In genomic region chr16:67685388-67686112, GRCh38 we compare ENCODE assay signal across 14 cellular contexts. TPM values are rescaled to one million over a fixed set of nuclear protein-coding genes. Genes with fewer than 3 reads are reported as not detected.
DNase-seq lines count a peak whose midpoint lies in the region; ATAC-seq, FAIRE-seq and TF ChIP-seq lines count a peak whose summit lies in the region.
"Had no signal": no experiment of that assay in that cellular context is flagged by ENCODE, and none has a peak within 500 bp of the region (broad histone marks: within the 10 kb centered on the region; RNA-seq: fewer than 3 reads in every experiment).

No MANE protein-coding gene starts in this region.

- TF ChIP-seq RAD21 in GM12878 (IDR thresholded peaks at IDR 0.05; ENCODE audit: insufficient read depth, low read depth, low read length): no peak

- H3K9me3 ChIP-seq in CD4-positive, CD25-positive, alpha-beta regulatory T cell (ENCODE audit: control insufficient read depth in 2 of 2, low read length in 2 of 2): no peaks in the 10 kb centered on the region
- H3K9me3 ChIP-seq in GM12878 (replicated peaks; ENCODE audit: control insufficient read depth, insufficient read depth, low read length): no peaks in the 10 kb centered on the region
- H3K9me3 ChIP-seq in neutrophil: no peaks in the 10 kb centered on the region

- TF ChIP-seq EP300 in GM12878 (IDR thresholded peaks at IDR 0.05; ENCODE audit: borderline replicate concordance in 1 of 2, control insufficient read depth in 1 of 2, low read depth in 2 of 2, low read length in 2 of 2): no peak

- H3K79me2 ChIP-seq in GM12878 (ENCODE audit: control insufficient read depth, insufficient read depth, low read length): no peaks in the 10 kb centered on the region

- WGBS in GM12878 (ENCODE audit: insufficient coverage, insufficient replicate concordance, low lambda C conversion rate, missing lambda C conversion rate): 40% methylated on average over 17 of the region's 17 CpGs

- peak overlapping the region; percentile 35; the same call in 1 of the 2 replicates for H2AFZ ChIP-seq in GM12878 (ENCODE audit: control insufficient read depth, low read depth, low read length)

- TF ChIP-seq POLR2A in GM12878 (IDR thresholded peaks at IDR 0.05; ENCODE audit: low read depth, low read length): no peak

- no peaks in the 10 kb centered on the region for H3K4me1 ChIP-seq in CD4-positive, CD25-positive, alpha-beta regulatory T cell (ENCODE audit: control insufficient read depth, insufficient read depth, low read length, poor library complexity, severe bottlenecking)
- H3K4me1 ChIP-seq in GM12878 (ENCODE audit: control insufficient read depth, insufficient read depth, low read length) (peaks cover 5% of the 10 kb centered on the region), neutrophil (ENCODE audit: control insufficient read depth in 1 of 2, insufficient read depth in 1 of 2, low read depth in 1 of 2, low read length in 1 of 2) (peaks cover 78 to 80% of the 10 kb centered on the region in 2 experiments)

- BruUV-seq in GM12878 (replicated peaks; lab: Mats Ljungman, UMichigan): no TSS peak

- no peaks in the 10 kb centered on the region for H3K27me3 Mint-ChIP-seq in CD4-positive, CD25-positive, alpha-beta regulatory T cell
- H3K27me3 Mint-ChIP-seq: CD8-positive, alpha-beta memory T cell had no signal

- CTCF ChIA-PET in GM12878 (lab: Yijun Ruan, JAX): interaction anchor here (0.9 to 2.0 kb wide), 4 partner anchors 13 to 165 kb away, joined by 3 to 7 read pairs (median 3); partner anchors contain the start of genes C16orf86 and ENKD1

- no peak for DNase-seq in CD4-positive, CD25-positive, alpha-beta regulatory T cell
- DNase-seq in GM18507 (ENCODE audit: extremely low spot score, insufficient read length, low read depth) (no peak), GM12878 (ENCODE audit: low read depth, low spot score) (no peak), NCI-H510A treated with DMSO at 0.1 percent for 48 hours (lab: John Stamatoyannopoulos, UW) (no peak), activated gamma-delta T cell treated with Interleukin-2 at 50 U/mL for 16 hours (no peak)
- DNase-seq in activated CD8-positive, alpha-beta memory T cell treated with anti-CD3 and anti-CD28 coated beads, Interleukin-2, amount 50 U/mL, for 4 hours: no peak
- DNase-seq: CD8-positive, alpha-beta memory T cell; GDM1; MV-4-11; NCI-H2227 treated with DMSO at 0.1 percent for 48 hours had no signal

- no peaks in the 10 kb centered on the region for H4K20me1 ChIP-seq in GM12878 (ENCODE audit: control insufficient read depth, insufficient read depth)

- intact Hi-C loops in GM12878 (cut with micrococcal nuclease; ENCODE audit: unreplicated experiment): no loop called here

- peak overlapping the region; percentile 49 to 89 (median 85) for H3K27ac Mint-ChIP-seq in CD4-positive, CD25-positive, alpha-beta regulatory T cell

- no peaks in the 10 kb centered on the region for H3K9me3 Mint-ChIP-seq in CD4-positive, CD25-positive, alpha-beta regulatory T cell
- H3K9me3 Mint-ChIP-seq: CD8-positive, alpha-beta memory T cell had no signal

- peaks cover 0 to 25% (median 19%) of the 10 kb centered on the region in 4 donors for H3K4me1 Mint-ChIP-seq in CD4-positive, CD25-positive, alpha-beta regulatory T cell

- FAIRE-seq in GM18507 (lab: Jason Lieb, UNC) (peak; percentile 80), GM12878 (lab: Jason Lieb, UNC) (no peak)
- FAIRE-seq: colon had no signal

- no peak overlapping the region; the same call in 1 of the 2 replicates for H3K9ac ChIP-seq in GM12878 (ENCODE audit: control insufficient read depth, insufficient read depth, low read length)

- SMC1A ChIA-PET in GM12878 (lab: Charles Lee; ENCODE audit: uncharacterized antibody, unreplicated experiment): interaction anchor here (0.9 to 1.7 kb wide), 4 partner anchors 12 to 228 kb away, joined by 3 to 6 read pairs (median 3); partner anchors contain the start of gene GFOD2

- peaks cover 12% of the 10 kb centered on the region for H3K36me3 Mint-ChIP-seq in CD4-positive, CD25-positive, alpha-beta regulatory T cell

- POLR2A ChIA-PET in GM12878 (lab: Charles Lee): interaction anchor here (0.6 to 1.4 kb wide), 4 partner anchors 13 to 116 kb away, joined by 3 to 5 read pairs (median 4); no protein-coding TSS in a partner anchor

- H3K4me2 ChIP-seq in GM12878 (ENCODE audit: control insufficient read depth, insufficient read depth): peak overlapping the region; percentile 26; the same call in 1 of the 2 replicates

- no peak for ATAC-seq in CD4-positive, CD25-positive, alpha-beta regulatory T cell (ENCODE audit: low read depth in 2 of 2)
- ATAC-seq in GM12878 (peak; percentile 88), HG02885 (IDR thresholded peaks at IDR 0.05; ENCODE audit: poor library complexity, unreplicated experiment) (no peak)

- peaks cover 8% of the 10 kb centered on the region for H3K36me3 ChIP-seq in CD4-positive, CD25-positive, alpha-beta regulatory T cell (ENCODE audit: control insufficient read depth, insufficient read depth, low read length)
- peaks cover 0 to 8% of the 10 kb centered on the region in 2 experiments; a peak in 3 of 4 replicates for H3K36me3 ChIP-seq in GM12878 (ENCODE audit: control insufficient read depth in 2 of 2, insufficient read depth in 2 of 2, low read length in 1 of 2)
- H3K36me3 ChIP-seq in neutrophil: peaks cover 5% of the 10 kb centered on the region

- TF ChIP-seq CTCF in GM12878 (IDR thresholded peaks at IDR 0.05 in 2 of 3, conservative IDR thresholded peaks at IDR 0.05 in 1 of 3; ENCODE audit: control insufficient read depth in 2 of 3, extremely low read depth in 1 of 3, insufficient read depth in 1 of 3, low read depth in 3 of 3, low read length in 3 of 3) (no peak), neutrophil (IDR thresholded peaks at IDR 0.05) (no peak)

- no peak overlapping the region for H3K4me3 Mint-ChIP-seq in CD4-positive, CD25-positive, alpha-beta regulatory T cell

- in situ Hi-C loops in GM12878 (cut with MboI): no loop called here

- peak overlapping the region; percentile 15 for H3K27ac ChIP-seq in CD4-positive, CD25-positive, alpha-beta regulatory T cell (ENCODE audit: insufficient read depth, low read length, poor library complexity, severe bottlenecking)
- H3K27ac ChIP-seq in GM12878 (ENCODE audit: control insufficient read depth, insufficient read depth): no peak overlapping the region; the same call in 1 of the 2 replicates
- H3K27ac ChIP-seq in neutrophil: peak overlapping the region; percentile 79
- H3K27ac ChIP-seq: SK-N-MC had no signal

- H3K4me3 ChIP-seq in CD4-positive, CD25-positive, alpha-beta regulatory T cell (ENCODE audit: low read depth, low read length): no peak overlapping the region
- H3K4me3 ChIP-seq in GM12878: no peak overlapping the region
- peak overlapping the region; percentile 15 to 18 for H3K4me3 ChIP-seq in neutrophil (ENCODE audit: low read depth in 1 of 2, low read length in 1 of 2)
- H3K4me3 ChIP-seq: SK-N-MC had no signal

- RAD21 ChIA-PET in GM12878 (lab: Charles Lee; ENCODE audit: unreplicated experiment): interaction anchor here (0.7 to 1.2 kb wide), 2 partner anchors 13 to 33 kb away, joined by 5 to 6 read pairs; no protein-coding TSS in a partner anchor

- H3K27me3 ChIP-seq in CD4-positive, CD25-positive, alpha-beta regulatory T cell (ENCODE audit: control insufficient read depth, insufficient read depth, low read length): no peaks in the 10 kb centered on the region
- H3K27me3 ChIP-seq in GM12878 (replicated peaks in 1 of 2; ENCODE audit: control insufficient read depth in 2 of 2, insufficient read depth in 2 of 2, low read length in 1 of 2): no peaks in the 10 kb centered on the region
- no peaks in the 10 kb centered on the region for H3K27me3 ChIP-seq in neutrophil

RNA-seq across cellular contexts. Expression of gene C16orf86, which starts 18.9 kb away (rescaled TPM):
- total RNA-seq in CD4-positive, CD25-positive, alpha-beta regulatory T cell: 3.2 TPM
- 1 to 10 TPM; 3.9 to 6.8 (median 6.0) TPM for polyA plus RNA-seq in CD4-positive, CD25-positive, alpha-beta regulatory T cell
- 2.9 and 3.3 TPM in 2 replicates for total RNA-seq in GM12878 (2013; cell fraction: nucleolus; rRNA removed)
- 1.7 and 3.3 TPM in 2 replicates for total RNA-seq in GM12878 (2014; rRNA removed)
- 0.55 and 0.89 TPM in 2 replicates for total RNA-seq in GM12878 (2014; rRNA removed; fragmentation: Illumina TruSeq; extraction: Trizol)
- total RNA-seq in GM12878 (2021): 2.7 and 3.0 TPM in 2 replicates
- 0.49 TPM for polyA plus RNA-seq in GM12878 (2011; ENCODE audit: low read depth)
- 0.53 and 1.2 TPM in 2 replicates for polyA plus RNA-seq in GM12878 (2011; rRNA removed)
- polyA plus RNA-seq in GM12878 (2011; cell fraction: cytosol; rRNA removed): 1.5 and 2.6 TPM in 2 replicates
- polyA plus RNA-seq in GM12878 (2011; cell fraction: nucleus; rRNA removed): 6.1 and 6.6 TPM in 2 replicates
- 2.5 and 2.8 TPM in 2 replicates for polyA plus RNA-seq in GM12878 (2012)
- 0.51 TPM in 1 of 2 replicates, not detected in the other for polyA plus RNA-seq in GM12878 (2014; fragmentation: Illumina TruSeq; extraction: Trizol)
- under 1 TPM; 0.11 to 0.18 TPM for polyA plus RNA-seq in GM12878 (2014; fragmentation: Nextera tagmentation; extraction: Ambion mirVana)
- 2.3 and 2.4 TPM in 2 replicates for polyA plus RNA-seq in GM12878 (2014; rRNA removed)
- 1 to 10 TPM; 2.0 to 3.2 TPM for polyA plus RNA-seq in GM12878 (2016; fragmentation: Nextera tagmentation; extraction: Ambion mirVana)
- 0.88 TPM in 1 of 2 replicates, not detected in the other for polyA minus RNA-seq in GM12878 (2011; rRNA and poly(A)+ RNA removed)
- not detected in 2 replicates for polyA minus RNA-seq in GM12878 (2011; cell fraction: cytosol; rRNA and poly(A)+ RNA removed)
- 0.85 and 1.1 TPM in 2 replicates for polyA minus RNA-seq in GM12878 (2011; cell fraction: nucleus; rRNA and poly(A)+ RNA removed)

RNA-seq across cellular contexts. Expression of gene ENKD1, which starts 19.0 kb away (rescaled TPM):
- 2.4 TPM for total RNA-seq in CD4-positive, CD25-positive, alpha-beta regulatory T cell
- 1 to 10 TPM in 3 of 4 donors, under 1 TPM in 1; 0.65 to 2.9 (median 1.5) TPM for polyA plus RNA-seq in CD4-positive, CD25-positive, alpha-beta regulatory T cell
- 6.3 and 8.3 TPM in 2 replicates for total RNA-seq in GM12878 (2013; cell fraction: nucleolus; rRNA removed)
- total RNA-seq in GM12878 (2014; rRNA removed) (7.7 and 9.1 TPM in 2 replicates), GM12878 (2014; rRNA removed; fragmentation: Illumina TruSeq; extraction: Trizol) (2.5 TPM in 2 replicates), GM12878 (2021) (7.2 and 8.1 TPM in 2 replicates)
- polyA plus RNA-seq in GM12878 (2011; ENCODE audit: low read depth): 0.60 TPM
- polyA plus RNA-seq in GM12878 (2011; rRNA removed) (2.8 and 5.2 TPM in 2 replicates), GM12878 (2014; fragmentation: Illumina TruSeq; extraction: Trizol) (0.30 and 0.97 TPM in 2 replicates), GM12878 (2014; fragmentation: Nextera tagmentation; extraction: Ambion mirVana) (1 to 10 TPM in 1 of 2 experiments, under 1 TPM in 1; 0.19 to 1.1 TPM), GM12878 (2014; rRNA removed) (6.8 and 11.4 TPM in 2 replicates), GM12878 (2016; fragmentation: Nextera tagmentation; extraction: Ambion mirVana) (1 to 10 TPM; 2.1 to 3.1 TPM)
- polyA plus RNA-seq in GM12878 (2011; cell fraction: cytosol; rRNA removed): 5.4 and 9.3 TPM in 2 replicates
- polyA plus RNA-seq in GM12878 (2011; cell fraction: nucleus; rRNA removed): 27.3 and 32.8 TPM in 2 replicates
- 5.5 and 6.9 TPM in 2 replicates for polyA plus RNA-seq in GM12878 (2012)
- 3.1 and 3.5 TPM in 2 replicates for polyA minus RNA-seq in GM12878 (2011; rRNA and poly(A)+ RNA removed)
- polyA minus RNA-seq in GM12878 (2011; cell fraction: cytosol; rRNA and poly(A)+ RNA removed): 2.0 and 3.7 TPM in 2 replicates
- polyA minus RNA-seq in GM12878 (2011; cell fraction: nucleus; rRNA and poly(A)+ RNA removed): 1.8 and 4.6 TPM in 2 replicates

RNA-seq across cellular contexts. Expression of gene PARD6A, which starts 24.8 kb away (rescaled TPM):
- total RNA-seq in CD4-positive, CD25-positive, alpha-beta regulatory T cell: 6.2 TPM
- 10 to 100 TPM; 14.4 to 19.9 (median 18.2) TPM for polyA plus RNA-seq in CD4-positive, CD25-positive, alpha-beta regulatory T cell
- not detected in 2 replicates for total RNA-seq in GM12878 (2013; cell fraction: nucleolus; rRNA removed)
- total RNA-seq in GM12878 (2014; rRNA removed): 8.0 and 9.1 TPM in 2 replicates
- total RNA-seq in GM12878 (2014; rRNA removed; fragmentation: Illumina TruSeq; extraction: Trizol): 3.0 and 3.4 TPM in 2 replicates
- total RNA-seq in GM12878 (2021): 6.2 and 7.5 TPM in 2 replicates
- 0.98 TPM for polyA plus RNA-seq in GM12878 (2011; ENCODE audit: low read depth)
- 0.92 and 1.9 TPM in 2 replicates for polyA plus RNA-seq in GM12878 (2011; rRNA removed)
- polyA plus RNA-seq in GM12878 (2011; cell fraction: cytosol; rRNA removed): 3.5 and 6.3 TPM in 2 replicates
- 3.4 and 3.7 TPM in 2 replicates for polyA plus RNA-seq in GM12878 (2011; cell fraction: nucleus; rRNA removed)
- polyA plus RNA-seq in GM12878 (2012): 3.4 and 3.7 TPM in 2 replicates
- polyA plus RNA-seq in GM12878 (2014; fragmentation: Illumina TruSeq; extraction: Trizol): 0.27 and 1.7 TPM in 2 replicates
- under 1 TPM; 0.42 to 0.62 TPM for polyA plus RNA-seq in GM12878 (2014; fragmentation: Nextera tagmentation; extraction: Ambion mirVana)
- 7.1 and 9.8 TPM in 2 replicates for polyA plus RNA-seq in GM12878 (2014; rRNA removed)
- 10 to 100 TPM in 1 of 2 experiments, 1 to 10 TPM in 1; 5.7 to 10.1 TPM for polyA plus RNA-seq in GM12878 (2016; fragmentation: Nextera tagmentation; extraction: Ambion mirVana)
- polyA minus RNA-seq in GM12878 (2011; rRNA and poly(A)+ RNA removed): 0.95 and 1.4 TPM in 2 replicates
- 1.5 and 1.9 TPM in 2 replicates for polyA minus RNA-seq in GM12878 (2011; cell fraction: cytosol; rRNA and poly(A)+ RNA removed)
- polyA minus RNA-seq in GM12878 (2011; cell fraction: nucleus; rRNA and poly(A)+ RNA removed): 1.5 and 2.2 TPM in 2 replicates

RNA-seq across cellular contexts. Expression of gene ACD, which starts 25.5 kb away (rescaled TPM):
- 28.7 TPM for total RNA-seq in CD4-positive, CD25-positive, alpha-beta regulatory T cell
- 10 to 100 TPM; 29.5 to 36.7 (median 32.5) TPM for polyA plus RNA-seq in CD4-positive, CD25-positive, alpha-beta regulatory T cell
- 20.1 and 22.8 TPM in 2 replicates for total RNA-seq in GM12878 (2013; cell fraction: nucleolus; rRNA removed)
- 26.3 and 36.1 TPM in 2 replicates for total RNA-seq in GM12878 (2014; rRNA removed)
- 9.8 and 10.0 TPM in 2 replicates for total RNA-seq in GM12878 (2014; rRNA removed; fragmentation: Illumina TruSeq; extraction: Trizol)
- total RNA-seq in GM12878 (2021): 32.4 and 32.9 TPM in 2 replicates
- 11.7 TPM for polyA plus RNA-seq in GM12878 (2011; ENCODE audit: low read depth)
- 5.6 and 15.6 TPM in 2 replicates for polyA plus RNA-seq in GM12878 (2011; rRNA removed)
- 18.1 and 22.2 TPM in 2 replicates for polyA plus RNA-seq in GM12878 (2011; cell fraction: cytosol; rRNA removed)
- polyA plus RNA-seq in GM12878 (2011; cell fraction: nucleus; rRNA removed): 67.6 and 72.5 TPM in 2 replicates
- 26.0 and 29.8 TPM in 2 replicates for polyA plus RNA-seq in GM12878 (2012)
- polyA plus RNA-seq in GM12878 (2014; fragmentation: Illumina TruSeq; extraction: Trizol): 2.8 and 11.3 TPM in 2 replicates
- 1 to 10 TPM; 2.9 to 9.7 TPM for polyA plus RNA-seq in GM12878 (2014; fragmentation: Nextera tagmentation; extraction: Ambion mirVana)
- polyA plus RNA-seq in GM12878 (2014; rRNA removed): 32.2 and 35.6 TPM in 2 replicates
- 10 to 100 TPM; 45.0 to 46.7 TPM for polyA plus RNA-seq in GM12878 (2016; fragmentation: Nextera tagmentation; extraction: Ambion mirVana)
- 7.0 and 15.8 TPM in 2 replicates for polyA minus RNA-seq in GM12878 (2011; rRNA and poly(A)+ RNA removed)
- polyA minus RNA-seq in GM12878 (2011; cell fraction: cytosol; rRNA and poly(A)+ RNA removed): 12.3 and 13.3 TPM in 2 replicates
- 25.6 and 44.0 TPM in 2 replicates for polyA minus RNA-seq in GM12878 (2011; cell fraction: nucleus; rRNA and poly(A)+ RNA removed)

RNA-seq across cellular contexts. Expression of gene GFOD2, which starts 33.6 kb away (rescaled TPM):
- 11.2 TPM for total RNA-seq in CD4-positive, CD25-positive, alpha-beta regulatory T cell
- polyA plus RNA-seq in CD4-positive, CD25-positive, alpha-beta regulatory T cell: 10 to 100 TPM in 3 of 4 donors, 1 to 10 TPM in 1; 9.0 to 12.1 (median 11.6) TPM
- 17.8 and 19.1 TPM in 2 replicates for total RNA-seq in GM12878 (2013; cell fraction: nucleolus; rRNA removed)
- total RNA-seq in GM12878 (2014; rRNA removed) (11.8 and 13.7 TPM in 2 replicates), GM12878 (2014; rRNA removed; fragmentation: Illumina TruSeq; extraction: Trizol) (10.3 and 10.7 TPM in 2 replicates), GM12878 (2021) (15.5 and 16.1 TPM in 2 replicates)
- polyA plus RNA-seq in GM12878 (2011; ENCODE audit: low read depth): 2.9 TPM
- polyA plus RNA-seq in GM12878 (2011; rRNA removed) (9.1 and 12.4 TPM in 2 replicates), GM12878 (2014; fragmentation: Illumina TruSeq; extraction: Trizol) (5.3 and 8.8 TPM in 2 replicates), GM12878 (2014; fragmentation: Nextera tagmentation; extraction: Ambion mirVana) (1 to 10 TPM; 2.0 to 2.2 TPM), GM12878 (2014; rRNA removed) (15.9 and 16.2 TPM in 2 replicates), GM12878 (2016; fragmentation: Nextera tagmentation; extraction: Ambion mirVana) (10 to 100 TPM; 11.7 to 12.5 TPM)
- polyA plus RNA-seq in GM12878 (2011; cell fraction: cytosol; rRNA removed): 14.7 and 16.8 TPM in 2 replicates
- 10.3 and 10.8 TPM in 2 replicates for polyA plus RNA-seq in GM12878 (2011; cell fraction: nucleus; rRNA removed)
- 6.1 and 6.7 TPM in 2 replicates for polyA plus RNA-seq in GM12878 (2012)
- 15.8 and 17.8 TPM in 2 replicates for polyA minus RNA-seq in GM12878 (2011; rRNA and poly(A)+ RNA removed)
- polyA minus RNA-seq in GM12878 (2011; cell fraction: cytosol; rRNA and poly(A)+ RNA removed): 5.2 and 5.4 TPM in 2 replicates
- polyA minus RNA-seq in GM12878 (2011; cell fraction: nucleus; rRNA and poly(A)+ RNA removed): 3.3 and 8.7 TPM in 2 replicates

Comparison
In these comparisons a context has a peak if more than half of its experiments do, and no peak if none do; other contexts are left out.
1. H3K4me3 ChIP-seq: peak in neutrophil (2 of 2); none in CD4-positive, CD25-positive, alpha-beta regulatory T cell (single experiment) and GM12878 (single experiment).